In genomic region chr1:203273869-203274602, GRCh38 we compare ENCODE assay signal across 8 cellular contexts. TPM values are rescaled to one million over a fixed set of nuclear protein-coding genes. Genes with fewer than 3 reads are reported as not detected.
DNase-seq lines count a peak whose midpoint lies in the region; ATAC-seq and TF ChIP-seq lines count a peak whose summit lies in the region.

No MANE protein-coding gene starts in this region.

- H3K27ac ChIP-seq in CD4-positive, alpha-beta memory T cell (ENCODE audit: low read depth, low read length): peak overlapping the region; percentile 46
- peak overlapping the region; percentile 71 to 76 for H3K27ac ChIP-seq in aorta (ENCODE audit: low read depth in 1 of 2, low read length in 2 of 2)

- H3K4me3 Mint-ChIP-seq in CD4-positive, alpha-beta memory T cell: peak overlapping the region in 7 of 8 donors; percentile 39 to 74 (median 65)
- H3K4me3 Mint-ChIP-seq in activated naive CD8-positive, alpha-beta T cell treated with anti-CD3 and anti-CD28 coated beads, Interleukin-2, amount 50 U/mL, for 24 hours: peak overlapping the region; percentile 67
- H3K4me3 Mint-ChIP-seq in mesothelial cell of epicardium: no peak overlapping the region

- peaks cover 27 to 67% (median 51%) of the 10 kb centered on the region in 4 donors for H3K4me1 Mint-ChIP-seq in CD4-positive, alpha-beta memory T cell
- H3K4me1 Mint-ChIP-seq in activated naive CD8-positive, alpha-beta T cell treated with anti-CD3 and anti-CD28 coated beads, Interleukin-2, amount 50 U/mL, for 24 hours: peaks cover 58% of the 10 kb centered on the region
- H3K4me1 Mint-ChIP-seq in mesothelial cell of epicardium: peaks cover 52% of the 10 kb centered on the region

- H3K27ac Mint-ChIP-seq in CD4-positive, alpha-beta memory T cell: peak overlapping the region; percentile 54 to 94 (median 86)
- H3K27ac Mint-ChIP-seq in activated naive CD8-positive, alpha-beta T cell treated with anti-CD3 and anti-CD28 coated beads, Interleukin-2, amount 50 U/mL, for 24 hours: peak overlapping the region; percentile 64
- peak overlapping the region; percentile 47 for H3K27ac Mint-ChIP-seq in mesothelial cell of epicardium

- H3K4me3 ChIP-seq in CD4-positive, alpha-beta memory T cell (ENCODE audit: low read length in 2 of 2): no peak overlapping the region
- no peak overlapping the region for H3K4me3 ChIP-seq in aorta (ENCODE audit: low read length in 2 of 2)

- DNase-seq in CD4-positive, alpha-beta memory T cell: no peak
- DNase-seq in activated naive CD8-positive, alpha-beta T cell treated with anti-CD3 and anti-CD28 coated beads, Interleukin-2, amount 50 U/mL, for 24 hours: no peak
- DNase-seq in mesothelial cell of epicardium (ENCODE audit: low spot score in 2 of 2, unreplicated experiment in 2 of 2) (no peak), aorta (peak in 1 of 2 donors; percentile 89)
- DNase-seq in activated CD4-positive, CD25-positive, alpha-beta regulatory T cell (lab: John Stamatoyannopoulos, UW): no peak

- no peaks in the 10 kb centered on the region for H3K9me3 Mint-ChIP-seq in CD4-positive, alpha-beta memory T cell
- no peaks in the 10 kb centered on the region for H3K9me3 Mint-ChIP-seq in activated naive CD8-positive, alpha-beta T cell treated with anti-CD3 and anti-CD28 coated beads, Interleukin-2, amount 50 U/mL, for 24 hours
- no peaks in the 10 kb centered on the region for H3K9me3 Mint-ChIP-seq in mesothelial cell of epicardium

- no peaks in the 10 kb centered on the region for H3K27me3 Mint-ChIP-seq in CD4-positive, alpha-beta memory T cell
- no peaks in the 10 kb centered on the region for H3K27me3 Mint-ChIP-seq in activated naive CD8-positive, alpha-beta T cell treated with anti-CD3 and anti-CD28 coated beads, Interleukin-2, amount 50 U/mL, for 24 hours
- no peaks in the 10 kb centered on the region for H3K27me3 Mint-ChIP-seq in mesothelial cell of epicardium (ENCODE audit: low read depth)

- no peaks in the 10 kb centered on the region for H3K9me3 ChIP-seq in CD4-positive, alpha-beta memory T cell (ENCODE audit: control insufficient read depth in 1 of 2, low read length in 2 of 2)
- no peaks in the 10 kb centered on the region for H3K9me3 ChIP-seq in aorta (ENCODE audit: control insufficient read depth, low read length)

- WGBS in aorta, 2 donors: 73 to 79% methylated on average over 12 of the region's 12 CpGs

- H3K4me1 ChIP-seq in CD4-positive, alpha-beta memory T cell (ENCODE audit: insufficient read depth, low read length): peaks cover 62% of the 10 kb centered on the region
- H3K4me1 ChIP-seq in aorta (ENCODE audit: control insufficient read depth in 1 of 2, insufficient read depth in 2 of 2, low read length in 2 of 2): peaks cover 3 to 4% of the 10 kb centered on the region in 2 donors

- intact Hi-C loops in CD4-positive, alpha-beta memory T cell (cut with micrococcal nuclease): loop anchor here (1.0 kb wide), 4 partner anchors 13 to 64 kb away; partner anchors contain the start of gene BTG2
- intact Hi-C loops in aorta (cut with DNase I): loop anchor here (2.0 to 5.0 kb wide), 5 partner anchors 33 to 213 kb away; partner anchors contain the start of gene BTG2 (in 1 of the 2)

- CTCF ChIA-PET in CD4-positive, alpha-beta memory T cell (lab: Charles Lee; ENCODE audit: partially characterized antibody): interaction anchor here (1.1 to 17.8 kb wide), 5 partner anchors 13 to 72 kb away, joined by 3 to 921 read pairs (median 92); partner anchors contain the start of genes BTG2 and FMOD

- POLR2A ChIA-PET in CD4-positive, alpha-beta memory T cell (lab: Charles Lee; ENCODE audit: partially characterized antibody): interaction anchor here (1.5 to 23.9 kb wide), 5 partner anchors 8 to 64 kb away, joined by 3 to 877 read pairs (median 261); partner anchors contain the start of gene BTG2

- H3K36me3 ChIP-seq in CD4-positive, alpha-beta memory T cell (ENCODE audit: insufficient read depth, low read length): no peaks in the 10 kb centered on the region
- no peaks in the 10 kb centered on the region for H3K36me3 ChIP-seq in aorta (ENCODE audit: control insufficient read depth in 1 of 2, insufficient read depth in 2 of 2, low read length in 1 of 2)

- H3K36me3 Mint-ChIP-seq in CD4-positive, alpha-beta memory T cell: no peaks in the 10 kb centered on the region
- no peaks in the 10 kb centered on the region for H3K36me3 Mint-ChIP-seq in activated naive CD8-positive, alpha-beta T cell treated with anti-CD3 and anti-CD28 coated beads, Interleukin-2, amount 50 U/mL, for 24 hours (ENCODE audit: low read depth)
- H3K36me3 Mint-ChIP-seq in mesothelial cell of epicardium: no peaks in the 10 kb centered on the region

- TF ChIP-seq CTCF in mesothelial cell of epicardium (IDR thresholded peaks at IDR 0.05; ENCODE audit: unreplicated experiment): no peak

- H3K27me3 ChIP-seq in CD4-positive, alpha-beta memory T cell (ENCODE audit: insufficient read depth, low read length): no peaks in the 10 kb centered on the region
- H3K27me3 ChIP-seq in aorta (ENCODE audit: control insufficient read depth in 1 of 2, insufficient read depth in 2 of 2, low read length in 1 of 2): no peaks in the 10 kb centered on the region

- ATAC-seq in HG02943 (IDR thresholded peaks at IDR 0.05; ENCODE audit: low read depth, unreplicated experiment): peak; percentile 15
- ATAC-seq in activated naive CD8-positive, alpha-beta T cell treated with anti-CD3 and anti-CD28 coated beads, Interleukin-2, amount 50 U/mL, for 24 hours: no peak
- ATAC-seq in aorta (ENCODE audit: low FRiP score): peak; percentile 2
- no peak for ATAC-seq in HG03571 (IDR thresholded peaks at IDR 0.05; ENCODE audit: unreplicated experiment)
- no peak for ATAC-seq in HG02678 (IDR thresholded peaks at IDR 0.05; ENCODE audit: unreplicated experiment)

RNA-seq across cellular contexts. Expression of gene BTG2, which starts 31.3 kb away (rescaled TPM):
- total RNA-seq in CD4-positive, alpha-beta memory T cell: 100 to 1,000 TPM; 197 to 201 TPM
- polyA plus RNA-seq in CD4-positive, alpha-beta memory T cell: 100 to 1,000 TPM; 123 to 288 TPM
- total RNA-seq in mesothelial cell of epicardium (186 to 192 TPM (median 191 TPM) in 3 replicates), aorta (100 to 1,000 TPM in 1 of 2 donors, 10 to 100 TPM in 1; 51.6 to 302 TPM)
- polyA plus RNA-seq in aorta: 100 to 1,000 TPM in 1 of 2 donors, 10 to 100 TPM in 1; 36.2 to 117 TPM

RNA-seq across cellular contexts. Expression of gene CHIT1, which starts 44.6 kb away (rescaled TPM):
- under 1 TPM; 0.41 to 0.78 TPM for total RNA-seq in CD4-positive, alpha-beta memory T cell
- not detected for polyA plus RNA-seq in CD4-positive, alpha-beta memory T cell
- total RNA-seq in mesothelial cell of epicardium (0.13 to 0.18 TPM in 2 of 3 replicates, not detected in the other), aorta (1 to 10 TPM; 1.3 to 2.2 TPM)
- 10 to 100 TPM in 1 of 2 donors, under 1 TPM in 1; 0.56 to 16.4 TPM for polyA plus RNA-seq in aorta

Comparison
In these comparisons a context has a peak if more than half of its experiments do, and no peak if none do; other contexts are left out.
1. ATAC-seq: peak in HG02943 (single experiment) and aorta (single experiment); none in activated naive CD8-positive, alpha-beta T cell treated with anti-CD3 and anti-CD28 coated beads, Interleukin-2, amount 50 U/mL, for 24 hours (single experiment), HG03571 (single experiment) and HG02678 (single experiment).
2. Peak in every context shown above with its lines, with median percentiles within 50 percentile points of each other: H3K27ac Mint-ChIP-seq.